ENCODE assay signal across 21 cellular contexts in the genomic region with DNA sequence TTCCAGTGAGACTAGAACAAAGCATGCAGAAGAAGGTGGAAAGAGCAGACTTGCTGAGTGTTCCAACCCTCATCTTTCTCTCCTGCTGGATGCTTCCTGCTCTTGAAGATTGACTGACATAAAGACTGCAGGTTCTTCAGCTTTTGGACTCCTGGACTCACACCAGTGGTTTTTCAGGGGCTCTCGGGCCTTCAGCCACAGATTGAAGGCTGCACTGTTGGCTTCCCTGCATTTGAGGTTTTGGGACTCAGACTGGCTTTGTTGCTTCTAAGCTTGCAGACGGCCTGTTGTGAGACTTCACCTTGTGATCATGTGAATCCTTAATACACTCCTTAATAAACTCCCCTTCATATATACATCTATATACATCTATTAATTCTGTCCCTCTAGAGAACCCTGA.
"Had no signal": no experiment of that assay in that cellular context is flagged by ENCODE, and none has a peak within 500 bp of the region (broad histone marks: within the 10 kb centered on the region; RNA-seq: fewer than 3 reads in every experiment).

No MANE protein-coding gene starts in this region.

- H3K9me3 ChIP-seq: ascending aorta had no signal

- H3K27ac ChIP-seq: adrenal gland, ascending aorta, brain microvascular endothelial cell, foreskin keratinocyte, left ventricle myocardium inferior, neural progenitor cell, upper lobe of right lung had no signal

- H3K36me3 ChIP-seq: adrenal gland, brain microvascular endothelial cell, neural progenitor cell had no signal

- DNase-seq: activated CD4-positive, alpha-beta T cell treated with anti-CD3 and anti-CD28 coated beads, Interleukin-2, amount 10 ng/mL, durations not matched to agents 24 days and 14 days; activated CD8-positive, alpha-beta T cell treated with anti-CD3 and anti-CD28 coated beads, Interleukin-2, amount 10 ng/mL, durations not matched to agents 7 days and 5 days; adrenal gland; brain microvascular endothelial cell; caudate nucleus; effector CD4-positive, alpha-beta T cell; foreskin keratinocyte; kidney glomerular epithelial cell; left ventricle myocardium inferior; naive thymus-derived CD4-positive, alpha-beta T cell; retina; stimulated activated CD4-positive, alpha-beta T cell treated with anti-CD3 and anti-CD28 coated beads, Interleukin-2, amount 100 ng/mL, for 48 hours; stimulated activated CD8-positive, alpha-beta memory T cell treated with anti-CD3 and anti-CD28 coated beads, Interleukin-4, amount 100 ng/mL, for 48 hours; stimulated activated naive CD4-positive, alpha-beta T cell; upper lobe of right lung had no signal

- H3K4me1 ChIP-seq: ascending aorta, foreskin keratinocyte, upper lobe of right lung had no signal

- ATAC-seq: activated CD8-positive, alpha-beta T cell treated with anti-CD3 and anti-CD28 coated beads, Interleukin-2, amount 10 ng/mL, durations not matched to agents 7 days and 5 days; foreskin keratinocyte; naive thymus-derived CD4-positive, alpha-beta T cell; upper lobe of right lung had no signal

- H3K27me3 Mint-ChIP-seq: activated CD4-positive, alpha-beta T cell treated with anti-CD3 and anti-CD28 coated beads, Interleukin-2, amount 10 ng/mL, durations not matched to agents 24 days and 14 days; activated naive CD8-positive, alpha-beta T cell; dendritic cell treated with granulocyte-macrophage colony-stimulating factor and Interleukin-4, amounts not matched to agents 40 ng/mL and 50 ng/mL, for 4 days; naive thymus-derived CD4-positive, alpha-beta T cell; progenitor cell of endocrine pancreas had no signal

- H3K27ac Mint-ChIP-seq: activated CD4-positive, alpha-beta T cell treated with anti-CD3 and anti-CD28 coated beads, Interleukin-2, amount 10 ng/mL, durations not matched to agents 24 days and 14 days; activated CD8-positive, alpha-beta T cell treated with anti-CD3 and anti-CD28 coated beads, Interleukin-2, amount 10 ng/mL, durations not matched to agents 7 days and 5 days; activated naive CD8-positive, alpha-beta T cell; dendritic cell treated with granulocyte-macrophage colony-stimulating factor and Interleukin-4, amounts not matched to agents 40 ng/mL and 50 ng/mL, for 4 days; naive thymus-derived CD4-positive, alpha-beta T cell; neural progenitor cell; progenitor cell of endocrine pancreas; T-helper 1 cell treated with Interleukin-12 subunit alpha and Interleukin-12 subunit beta and Interleukin-4 antibody, amounts not matched to agents 30 μg/mL and 1 μg/mL, for 36 hours had no signal

- H3K4me2 ChIP-seq: neural progenitor cell had no signal

- H3K4me1 Mint-ChIP-seq: neural progenitor cell had no signal

- H3K27me3 ChIP-seq: adrenal gland, ascending aorta, brain microvascular endothelial cell, foreskin keratinocyte, neural progenitor cell, upper lobe of right lung had no signal

- H2AFZ ChIP-seq: neural progenitor cell had no signal

- H3K9me3 Mint-ChIP-seq: dendritic cell treated with granulocyte-macrophage colony-stimulating factor and Interleukin-4, amounts not matched to agents 40 ng/mL and 50 ng/mL, for 4 days had no signal

- H3K4me3 ChIP-seq: adrenal gland, ascending aorta, left ventricle myocardium inferior, neural progenitor cell, upper lobe of right lung had no signal

- H3K9ac ChIP-seq: neural progenitor cell had no signal

- H3K4me3 Mint-ChIP-seq: activated CD4-positive, alpha-beta T cell treated with anti-CD3 and anti-CD28 coated beads, Interleukin-2, amount 10 ng/mL, durations not matched to agents 24 days and 14 days; activated CD8-positive, alpha-beta T cell treated with anti-CD3 and anti-CD28 coated beads, Interleukin-2, amount 10 ng/mL, durations not matched to agents 7 days and 5 days; activated naive CD8-positive, alpha-beta T cell; dendritic cell treated with granulocyte-macrophage colony-stimulating factor and Interleukin-4, amounts not matched to agents 40 ng/mL and 50 ng/mL, for 4 days; naive thymus-derived CD4-positive, alpha-beta T cell; neural progenitor cell; T-helper 1 cell treated with Interleukin-12 subunit alpha and Interleukin-12 subunit beta and Interleukin-4 antibody, amounts not matched to agents 30 μg/mL and 1 μg/mL, for 36 hours had no signal
